In genomic region chr7:102883098-102883860, GRCh38 we compare ENCODE assay signal across 13 cellular contexts. TPM values are rescaled to one million over a fixed set of nuclear protein-coding genes. Genes with fewer than 3 reads are reported as not detected.
A peak's percentile ranks its signal among the peaks of the same experiment; 100 is the strongest.
DNase-seq lines count a peak whose midpoint lies in the region; ATAC-seq and TF ChIP-seq lines count a peak whose summit lies in the region.
"Had no signal": no experiment of that assay in that cellular context is flagged by ENCODE, and none has a peak within 500 bp of the region (broad histone marks: within the 10 kb centered on the region; RNA-seq: fewer than 3 reads in every experiment).

No MANE protein-coding gene starts in this region.

- H2AFZ ChIP-seq in PC-3 (ENCODE audit: low read length) (peak overlapping the region; percentile 7; the same call in 1 of the 2 replicates), osteoblast (ENCODE audit: low read length) (peak overlapping the region; percentile 6)

- intact Hi-C loops in PC-3 (cut with micrococcal nuclease) (no loop called here), posterior vena cava (cut with DNase I) (no loop called here)

- peak; percentile 97 for ATAC-seq in PC-3
- ATAC-seq: activated naive CD8-positive, alpha-beta T cell treated with anti-CD3 and anti-CD28 coated beads, Interleukin-2, amount 50 U/mL, for 24 hours had no signal

- H3K36me3 ChIP-seq in PC-3 (ENCODE audit: low read depth, low read length) (no peaks in the 10 kb centered on the region), osteoblast (ENCODE audit: insufficient read depth, low read length) (no peaks in the 10 kb centered on the region)
- H3K36me3 ChIP-seq: HAP-1 had no signal

- TF ChIP-seq CTCF in HFFc6 (IDR thresholded peaks at IDR 0.05): no peak
- no peak for TF ChIP-seq CTCF in PC-3 (conservative IDR thresholded peaks at IDR 0.05; ENCODE audit: low read depth, low read length)
- TF ChIP-seq CTCF in epithelial cell of proximal tubule (conservative IDR thresholded peaks at IDR 0.05; ENCODE audit: low read depth, low read length): no peak
- no peak for TF ChIP-seq CTCF in osteoblast (IDR thresholded peaks at IDR 0.05; ENCODE audit: extremely low read depth, low read depth, low read length)

- H3K27ac ChIP-seq in PC-3 (ENCODE audit: low read length) (peak overlapping the region; percentile 71), osteoblast (ENCODE audit: low read depth, low read length) (no peak overlapping the region)

- H3K27me3 ChIP-seq in PC-3 (ENCODE audit: low read length): no peaks in the 10 kb centered on the region
- no peaks in the 10 kb centered on the region for H3K27me3 ChIP-seq in osteoblast (ENCODE audit: insufficient read depth, low read length)

- peaks cover 2% of the 10 kb centered on the region; the same call in 1 of the 2 replicates for H3K27me3 Mint-ChIP-seq in HFFc6 (ENCODE audit: insufficient read depth)
- H3K27me3 Mint-ChIP-seq: activated naive CD8-positive, alpha-beta T cell treated with anti-CD3 and anti-CD28 coated beads, Interleukin-2, amount 50 U/mL, for 24 hours had no signal

- no peak overlapping the region for H3K9ac ChIP-seq in PC-3 (ENCODE audit: low read length)

- H3K4me3 Mint-ChIP-seq in HFFc6: no peak overlapping the region
- H3K4me3 Mint-ChIP-seq: activated naive CD8-positive, alpha-beta T cell treated with anti-CD3 and anti-CD28 coated beads, Interleukin-2, amount 50 U/mL, for 24 hours; CD4-positive, alpha-beta memory T cell had no signal

- no TSS peak for BruUV-seq in PC-3 (replicated peaks; lab: Mats Ljungman, UMichigan)

- H3K79me2 ChIP-seq in PC-3 (ENCODE audit: low read length): no peaks in the 10 kb centered on the region
- H3K79me2 ChIP-seq in osteoblast (ENCODE audit: insufficient read depth, low read length): no peaks in the 10 kb centered on the region

- no peak overlapping the region; the same call in 1 of the 2 replicates for H3K27ac Mint-ChIP-seq in HFFc6
- H3K27ac Mint-ChIP-seq: activated naive CD8-positive, alpha-beta T cell treated with anti-CD3 and anti-CD28 coated beads, Interleukin-2, amount 50 U/mL, for 24 hours; CD4-positive, alpha-beta memory T cell had no signal

- no peaks in the 10 kb centered on the region for H3K9me2 ChIP-seq in PC-3 (replicated peaks; ENCODE audit: low read length)

- H3F3A ChIP-seq in PC-3 (ENCODE audit: low read length, unreplicated experiment): no peaks in the 10 kb centered on the region

- H3K4me3 ChIP-seq in PC-3 (ENCODE audit: low read length) (peak overlapping the region; percentile 49), epithelial cell of proximal tubule (ENCODE audit: low read depth, low read length) (no peak overlapping the region), osteoblast (ENCODE audit: insufficient read depth, low read length) (no peak overlapping the region)
- H3K4me3 ChIP-seq: HAP-1 had no signal

- POLR2A ChIA-PET in PC-3 (lab: Charles Lee; ENCODE audit: unreplicated experiment): no interaction called here

- H3K4me1 ChIP-seq in PC-3 (ENCODE audit: insufficient read depth, low read length) (peaks cover 25% of the 10 kb centered on the region), osteoblast (ENCODE audit: insufficient read depth, low read length) (peaks cover 5% of the 10 kb centered on the region)

- H3K36me3 Mint-ChIP-seq in HFFc6 (ENCODE audit: low read depth): no peaks in the 10 kb centered on the region; the same call in 1 of the 2 replicates
- H3K36me3 Mint-ChIP-seq: CD4-positive, alpha-beta memory T cell had no signal

- peak overlapping the region; percentile 71 for H3K4me2 ChIP-seq in PC-3 (ENCODE audit: low read length)
- no peak overlapping the region for H3K4me2 ChIP-seq in osteoblast (ENCODE audit: insufficient read depth, low read length)

- H3K4me1 Mint-ChIP-seq in HFFc6 (ENCODE audit: low read depth): peaks cover 28% of the 10 kb centered on the region
- H3K4me1 Mint-ChIP-seq: activated naive CD8-positive, alpha-beta T cell treated with anti-CD3 and anti-CD28 coated beads, Interleukin-2, amount 50 U/mL, for 24 hours; CD4-positive, alpha-beta memory T cell had no signal

- no peaks in the 10 kb centered on the region for H4K20me1 ChIP-seq in PC-3 (ENCODE audit: low read length)
- no peaks in the 10 kb centered on the region for H4K20me1 ChIP-seq in osteoblast (ENCODE audit: insufficient read depth, low read length)

- CTCF ChIA-PET in PC-3 (lab: Charles Lee): no interaction called here

- no peaks in the 10 kb centered on the region for H3K9me3 ChIP-seq in PC-3 (ENCODE audit: low read length)
- H3K9me3 ChIP-seq in osteoblast (ENCODE audit: low read depth, low read length): no peaks in the 10 kb centered on the region
- H3K9me3 ChIP-seq: HAP-1 had no signal

- DNase-seq in HFFc6 (peak; percentile 28), PC-3 (peak; percentile 78), epithelial cell of proximal tubule (ENCODE audit: low read depth) (peak; percentile 67), osteoblast (ENCODE audit: insufficient read length, low spot score, missing footprints) (no peak), NCI-H2196 (lab: John Stamatoyannopoulos, UW; ENCODE audit: unreplicated experiment) (no peak), posterior vena cava (ENCODE audit: low spot score) (no peak)
- DNase-seq in activated T-cell treated with anti-CD3 and anti-CD28 coated beads, Interleukin-2, amount 50 U/mL, for 48 hours: no peak
- DNase-seq: activated CD8-positive, alpha-beta memory T cell treated with anti-CD3 and anti-CD28 coated beads, Interleukin-2, amount 50 U/mL, for 48 hours; activated naive CD8-positive, alpha-beta T cell treated with anti-CD3 and anti-CD28 coated beads, Interleukin-2, amount 50 U/mL, for 24 hours; CD4-positive, alpha-beta memory T cell; hypothalamus; NCI-H2107 had no signal

- H3K9me3 Mint-ChIP-seq in HFFc6: no peaks in the 10 kb centered on the region
- H3K9me3 Mint-ChIP-seq: activated naive CD8-positive, alpha-beta T cell treated with anti-CD3 and anti-CD28 coated beads, Interleukin-2, amount 50 U/mL, for 24 hours; CD4-positive, alpha-beta memory T cell had no signal

RNA-seq across cellular contexts. Expression of gene LRRC17, which starts 29.5 kb away (rescaled TPM):
- total RNA-seq in HFFc6 (2021; fragmentation: NEBNext Ultra II Directional; extraction: Animal tissue kit (Norgen Biotek cat#: 25700)): 10 to 100 TPM in 2 of 6 experiments, 1 to 10 TPM in 4; 4.2 to 48.2 (median 4.8) TPM
- 0.11 TPM in 1 of 2 replicates, not detected in the other for total RNA-seq in PC-3 (2014; rRNA removed)
- total RNA-seq in epithelial cell of proximal tubule: 7.8 and 32.3 TPM in 2 replicates
- total RNA-seq in osteoblast: 12.3 and 14.4 TPM in 2 replicates
- total RNA-seq in posterior vena cava: 10 to 100 TPM in 1 of 2 donors, 1 to 10 TPM in 1; 1.4 to 11.1 TPM

Comparison
In these comparisons a context has a peak if more than half of its experiments do, and no peak if none do; other contexts are left out.
1. DNase-seq: peak in HFFc6 (single experiment), PC-3 (single experiment) and epithelial cell of proximal tubule (single experiment); none in osteoblast (single experiment), activated T-cell treated with anti-CD3 and anti-CD28 coated beads, Interleukin-2, amount 50 U/mL, for 48 hours (0 of 2), NCI-H2196 (single experiment) and posterior vena cava (single experiment).